In the genomic region with DNA sequence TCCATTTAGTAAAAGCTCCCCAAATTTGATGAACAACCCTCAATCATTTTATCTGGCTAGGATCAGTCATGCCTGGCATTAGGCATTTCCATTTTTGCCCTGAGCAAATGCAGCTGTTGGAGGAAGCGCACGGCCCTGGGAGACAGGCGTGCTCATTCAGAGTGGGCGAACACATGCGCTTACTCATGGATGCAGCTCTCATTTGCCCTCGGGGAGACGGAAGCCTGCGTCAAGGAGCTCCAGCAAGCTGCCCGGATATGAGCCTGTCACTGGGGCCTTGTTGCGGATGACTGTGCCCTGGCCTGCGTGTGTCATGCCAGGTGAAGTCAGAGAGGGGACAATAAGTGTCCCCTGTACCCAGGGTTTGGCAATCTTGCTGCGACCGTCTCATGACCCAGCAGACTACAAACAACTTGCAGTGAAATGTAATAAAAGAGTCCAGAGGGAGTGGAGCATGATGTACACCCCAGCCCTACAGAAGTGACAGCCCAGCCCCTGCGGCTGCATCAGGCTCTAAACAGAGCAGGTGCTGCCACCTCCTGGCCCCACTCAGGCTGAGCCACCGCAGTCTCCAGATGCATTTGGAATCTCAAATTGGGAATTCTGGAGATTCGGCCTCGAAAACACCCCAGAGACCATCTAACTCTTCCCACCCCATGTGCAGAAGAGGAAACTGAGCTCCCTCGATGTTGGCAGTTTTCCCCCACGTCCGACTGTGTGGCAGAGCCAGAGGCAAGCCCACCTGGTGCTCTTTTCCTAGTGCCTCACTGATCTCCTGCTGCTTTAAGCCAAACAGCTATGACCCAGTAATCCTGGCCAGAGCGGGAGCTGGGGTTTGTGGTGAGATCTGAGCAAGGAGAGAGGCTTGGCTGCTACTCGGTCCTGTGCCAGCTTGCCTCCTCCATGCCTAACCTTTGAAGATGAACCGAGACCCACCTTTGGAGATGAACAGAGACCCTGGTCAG, we compare ENCODE assay signal across 8 cellular contexts.
A peak's percentile ranks its signal among the peaks of the same experiment; 100 is the strongest.
DNase-seq lines count a peak whose midpoint lies in the region; ATAC-seq lines count a peak whose summit lies in the region.

No MANE protein-coding gene starts in this region.

- no peaks in the 10 kb centered on the region for H3K36me3 ChIP-seq in H7 (replicated peaks; ENCODE audit: control insufficient read depth, insufficient read depth, low read length)
- H3K36me3 ChIP-seq in trophoblast cell (ENCODE audit: control insufficient read depth in 1 of 2, insufficient read depth in 2 of 2, low read length in 2 of 2) = no peaks in the 10 kb centered on the region

- H3K18ac ChIP-seq in trophoblast cell (ENCODE audit: low read length) = no peak overlapping the region

- H2AK5ac ChIP-seq in trophoblast cell (ENCODE audit: low read length) = no peak overlapping the region

- no peak overlapping the region for H3K14ac ChIP-seq in trophoblast cell (ENCODE audit: low read length)

- no peaks in the 10 kb centered on the region for H3K79me2 ChIP-seq in trophoblast cell (ENCODE audit: control insufficient read depth, insufficient read depth, low read length, poor library complexity)

- H3K4ac ChIP-seq in trophoblast cell (ENCODE audit: low read depth, low read length) = no peak overlapping the region

- H3K9me3 ChIP-seq in trophoblast cell (ENCODE audit: insufficient read depth, low read depth, low read length) = no peaks in the 10 kb centered on the region

- no peak overlapping the region for H3K4me2 ChIP-seq in trophoblast cell (ENCODE audit: low read length)

- no peak overlapping the region for H4K91ac ChIP-seq in trophoblast cell (ENCODE audit: low read depth, low read length)

- H3K27me3 ChIP-seq in H7 (ENCODE audit: control insufficient read depth, insufficient read depth, low read length) = no peaks in the 10 kb centered on the region
- H3K27me3 ChIP-seq in trophoblast cell (ENCODE audit: insufficient read depth, low read length) = no peaks in the 10 kb centered on the region

- no peak overlapping the region for H4K8ac ChIP-seq in trophoblast cell (ENCODE audit: low read depth, low read length)

- DNase-seq in COR-L47 (lab: John Stamatoyannopoulos, UW) (peak; percentile 25), H7 (peak; percentile 83), SK-N-DZ (ENCODE audit: low spot score) (peak; percentile 91), fibroblast of the conjunctiva (ENCODE audit: low read depth) (peak; percentile 6), trophoblast cell (peak; percentile 97 to 98), NK-92 (lab: John Stamatoyannopoulos, UW; ENCODE audit: unreplicated experiment) (no peak)

- no peaks in the 10 kb centered on the region for H3K79me1 ChIP-seq in trophoblast cell (ENCODE audit: low read length)

- H2BK120ac ChIP-seq in trophoblast cell (ENCODE audit: insufficient read depth, low read length, poor library complexity) = no peak overlapping the region

- ATAC-seq in GM18907 (IDR thresholded peaks at IDR 0.05; ENCODE audit: unreplicated experiment) (no peak), GM19395 (IDR thresholded peaks at IDR 0.05; ENCODE audit: unreplicated experiment) (no peak)

- H3K23ac ChIP-seq in trophoblast cell (ENCODE audit: low read length) = no peak overlapping the region

- H3K4me3 ChIP-seq in H7 (ENCODE audit: insufficient read depth, low read depth, low read length) = no peak overlapping the region
- H3K4me3 ChIP-seq in trophoblast cell (ENCODE audit: low read depth, low read length) = no peak overlapping the region

- H2AFZ ChIP-seq in trophoblast cell (ENCODE audit: insufficient read depth, low read length, poor library complexity) = no peak overlapping the region

- no peak overlapping the region for H4K12ac ChIP-seq in trophoblast cell (ENCODE audit: low read depth, low read length)

- H3K27ac ChIP-seq in trophoblast cell (ENCODE audit: low read depth, low read length) = no peak overlapping the region

- peaks cover 7 to 14% of the 10 kb centered on the region in 2 experiments for H3K4me1 ChIP-seq in trophoblast cell (ENCODE audit: control insufficient read depth in 1 of 2, insufficient read depth in 2 of 2, low read length in 2 of 2)

- H2BK12ac ChIP-seq in trophoblast cell (ENCODE audit: low read length) = no peak overlapping the region

- no CpG with 5 or more reads among the region's 23 CpGs for WGBS in trophoblast cell (ENCODE audit: extremely low coverage, insufficient coverage, insufficient read length)

- H2BK5ac ChIP-seq in trophoblast cell (ENCODE audit: low read depth, low read length, poor library complexity) = no peak overlapping the region

- H3K9ac ChIP-seq in trophoblast cell (ENCODE audit: low read length) = no peak overlapping the region
